Comparison of ENCODE assay signal across 17 cellular contexts in genomic region chr2:220315098-220315785, GRCh38.
DNase-seq lines count a peak whose midpoint lies in the region; ATAC-seq and TF ChIP-seq lines count a peak whose summit lies in the region.
"Had no signal": no experiment of that assay in that cellular context is flagged by ENCODE, and none has a peak within 500 bp of the region (broad histone marks: within the 10 kb centered on the region; RNA-seq: fewer than 3 reads in every experiment).

No MANE protein-coding gene starts in this region.

- no peaks in the 10 kb centered on the region for H3K4me1 ChIP-seq in osteoblast (ENCODE audit: insufficient read depth, low read length)
- no peaks in the 10 kb centered on the region for H3K4me1 ChIP-seq in thyroid gland

- ATAC-seq in GM21723 (IDR thresholded peaks at IDR 0.05; ENCODE audit: unreplicated experiment): no peak
- ATAC-seq in GM19351 (IDR thresholded peaks at IDR 0.05; ENCODE audit: unreplicated experiment): no peak
- ATAC-seq: Panc1, SK-N-SH treated with all-trans-retinoic acid at 6 μM for 48 hours had no signal

- no peak overlapping the region for H2AFZ ChIP-seq in osteoblast (ENCODE audit: low read length)

- H3K27ac ChIP-seq in VCaP: peak overlapping the region; percentile 56
- H3K27ac ChIP-seq in osteoblast (ENCODE audit: low read depth, low read length): no peak overlapping the region
- H3K27ac ChIP-seq in thyroid gland: no peak overlapping the region

- no peak overlapping the region for H3K4me2 ChIP-seq in osteoblast (ENCODE audit: insufficient read depth, low read length)

- WGBS in thyroid gland, 2 donors: 81 to 85% methylated on average over 4 of the region's 4 CpGs

- H3K4me3 ChIP-seq in osteoblast (ENCODE audit: insufficient read depth, low read length) (no peak overlapping the region), thyroid gland (replicated peaks in 1 of 3) (no peak overlapping the region)

- H3K9me3 ChIP-seq in osteoblast (ENCODE audit: low read depth, low read length) (no peaks in the 10 kb centered on the region), thyroid gland (no peaks in the 10 kb centered on the region)

- H3K36me3 ChIP-seq in osteoblast (ENCODE audit: insufficient read depth, low read length): no peaks in the 10 kb centered on the region
- H3K36me3 ChIP-seq in thyroid gland: no peaks in the 10 kb centered on the region

- H4K20me1 ChIP-seq in osteoblast (ENCODE audit: insufficient read depth, low read length): no peaks in the 10 kb centered on the region

- DNase-seq in D341Med (ENCODE audit: low spot score) (peak; percentile 59), NCI-H2171 (lab: John Stamatoyannopoulos, UW) (peak; percentile 55), osteoblast (ENCODE audit: insufficient read length, low spot score, missing footprints) (peak; percentile 42), thyroid gland (no peak)
- DNase-seq: ACHN; Calu3; CD4-positive, alpha-beta T cell; KG1; NCI-H1092 treated with DMSO at 0.1 percent for 48 hours; NCI-H187 treated with DMSO at 0.1 percent for 48 hours; NCI-H510A; SHP77 had no signal

- H3K79me2 ChIP-seq in osteoblast (ENCODE audit: insufficient read depth, low read length): no peaks in the 10 kb centered on the region

- TF ChIP-seq POLR2A in thyroid gland (IDR thresholded peaks at IDR 0.05): no peak

- TF ChIP-seq CTCF in VCaP (conservative IDR thresholded peaks at IDR 0.05) (no peak), osteoblast (IDR thresholded peaks at IDR 0.05; ENCODE audit: extremely low read depth, low read depth, low read length) (no peak), thyroid gland (IDR thresholded peaks at IDR 0.05) (no peak)

- H3K27me3 ChIP-seq in osteoblast (ENCODE audit: insufficient read depth, low read length): no peaks in the 10 kb centered on the region
- no peaks in the 10 kb centered on the region for H3K27me3 ChIP-seq in thyroid gland

- intact Hi-C loops in thyroid gland (cut with DNase I): no loop called here

Comparison
In these comparisons a context has a peak if more than half of its experiments do, and no peak if none do; other contexts are left out.
1. DNase-seq: peak in D341Med (single experiment), NCI-H2171 (single experiment) and osteoblast (single experiment); none in thyroid gland (0 of 2).